In genomic region chr1:216640100-216640499, GRCh38 we compare ENCODE assay signal across 22 cellular contexts.
DNase-seq lines count a peak whose midpoint lies in the region; ATAC-seq and TF ChIP-seq lines count a peak whose summit lies in the region.
"Had no signal": no experiment of that assay in that cellular context is flagged by ENCODE, and none has a peak within 500 bp of the region (broad histone marks: within the 10 kb centered on the region; RNA-seq: fewer than 3 reads in every experiment).

No MANE protein-coding gene starts in this region.

- no peak overlapping the region for H3K4me3 ChIP-seq in right atrium auricular region
- H3K4me3 ChIP-seq in thyroid gland (replicated peaks in 1 of 3) = no peak overlapping the region
- H3K4me3 ChIP-seq: K562, MG63, PC-9 had no signal

- peak; percentile 60 for ATAC-seq in Right ventricle myocardium superior (ENCODE audit: poor library complexity)
- ATAC-seq in activated CD4-positive, CD25-positive, alpha-beta regulatory T cell treated with anti-CD3 and anti-CD28 coated beads, Interleukin-2, amount 50 U/mL, for 24 hours = no peak
- no peak for ATAC-seq in HG02884 (IDR thresholded peaks at IDR 0.05; ENCODE audit: unreplicated experiment)
- ATAC-seq: HepG2, K562 had no signal

- H3K36me3 ChIP-seq in right atrium auricular region (no peaks in the 10 kb centered on the region), thyroid gland (no peaks in the 10 kb centered on the region)
- H3K36me3 ChIP-seq: MG63 had no signal

- TF ChIP-seq POLR2A in thyroid gland (IDR thresholded peaks at IDR 0.05) = no peak

- WGBS in thyroid gland, 2 donors = 83 to 86% methylated on average over 2 to 3 of the region's 3 CpGs

- no peak overlapping the region for H3K27ac ChIP-seq in right atrium auricular region
- no peak overlapping the region for H3K27ac ChIP-seq in thyroid gland
- H3K27ac ChIP-seq: HL-60, PC-9 had no signal

- H3K27me3 ChIP-seq in right atrium auricular region (no peaks in the 10 kb centered on the region), thyroid gland (no peaks in the 10 kb centered on the region)
- H3K27me3 ChIP-seq: MG63 had no signal

- peak; percentile 38 for DNase-seq in Right ventricle myocardium superior
- DNase-seq in right atrium auricular region (ENCODE audit: low spot score) = no peak
- peak; percentile 78 for DNase-seq in cerebellum (ENCODE audit: low spot score)
- peak; percentile 29 for DNase-seq in midbrain (lab: John Stamatoyannopoulos, UW)
- DNase-seq in thyroid gland = peak; percentile 3 to 17
- DNase-seq in activated CD4-positive, alpha-beta T cell treated with anti-CD3 and anti-CD28 coated beads for 1 hour = no peak
- DNase-seq: AML-193, GDM1, MG63, NCI-H1417, NCI-H1694 treated with DMSO at 0.1 percent for 48 hours, NCI-H2081 treated with DMSO at 0.1 percent for 48 hours, NCI-H2171 treated with DMSO at 0.1 percent for 48 hours, NCI-H69, PC-9, RPMI8226, SIG-M5 had no signal

- no peaks in the 10 kb centered on the region for H3K9me3 ChIP-seq in right atrium auricular region
- no peaks in the 10 kb centered on the region for H3K9me3 ChIP-seq in thyroid gland
- H3K9me3 ChIP-seq: MG63 had no signal

- no peak for TF ChIP-seq CTCF in right atrium auricular region (IDR thresholded peaks at IDR 0.05)
- TF ChIP-seq CTCF in thyroid gland (IDR thresholded peaks at IDR 0.05) = no peak

- intact Hi-C loops in Right ventricle myocardium superior (cut with DNase I) = no loop called here
- intact Hi-C loops in thyroid gland (cut with DNase I) = no loop called here

- H3K4me1 ChIP-seq in right atrium auricular region = no peaks in the 10 kb centered on the region
- H3K4me1 ChIP-seq in thyroid gland = no peaks in the 10 kb centered on the region

Comparison
In these comparisons a context has a peak if more than half of its experiments do, and no peak if none do; other contexts are left out.
1. DNase-seq: peak in Right ventricle myocardium superior (single experiment), cerebellum (single experiment), midbrain (single experiment) and thyroid gland (2 of 2); none in right atrium auricular region (single experiment) and activated CD4-positive, alpha-beta T cell treated with anti-CD3 and anti-CD28 coated beads for 1 hour (single experiment).